In genomic region chr17:8047769-8048110, GRCh38 we compare ENCODE assay signal across 36 cellular contexts. TPM values are rescaled to one million over a fixed set of nuclear protein-coding genes. Genes with fewer than 3 reads are reported as not detected.
"Had no signal": no experiment of that assay in that cellular context is flagged by ENCODE, and none has a peak within 500 bp of the region (broad histone marks: within the 10 kb centered on the region; RNA-seq: fewer than 3 reads in every experiment).

No MANE protein-coding gene starts in this region.

- H3K4me3 Mint-ChIP-seq: activated CD4-positive, alpha-beta memory T cell treated with anti-CD3 and anti-CD28 coated beads, Interleukin-2, amount 10 ng/mL, durations not matched to agents 7 days and 5 days; activated CD4-positive, alpha-beta T cell treated with anti-CD3 and anti-CD28 coated beads, Interleukin-2, amount 10 ng/mL, durations not matched to agents 7 days and 5 days; activated naive CD4-positive, alpha-beta T cell treated with anti-CD3 and anti-CD28 coated beads, Interleukin-2, amount 10 ng/mL, durations not matched to agents 7 days and 5 days; activated naive CD8-positive, alpha-beta T cell treated with anti-CD3 and anti-CD28 coated beads, Interleukin-2, amount 10 ng/mL, durations not matched to agents 7 days and 5 days; activated T-cell treated with anti-CD3 and anti-CD28 coated beads, Interleukin-2, amount 50 U/mL, for 24 hours; activated T-cell treated with anti-CD3 and anti-CD28 coated beads, Interleukin-2, amount 50 U/mL, for 72 hours; brain; T-helper 17 cell; T-helper 2 cell treated with Interferon-gamma antibody and Interleukin-4, amounts not matched to agents 5 μg/mL and 100 μg/mL, for 36 hours; WTC11 had no signal

- H3K4me1 ChIP-seq: ascending aorta, breast epithelium, colonic mucosa, esophagus squamous epithelium, gastroesophageal sphincter had no signal

- H3K4me3 ChIP-seq: ascending aorta, breast epithelium, cardiac muscle cell, colonic mucosa, esophagus squamous epithelium, gastroesophageal sphincter had no signal

- H3K27ac Mint-ChIP-seq: activated CD4-positive, alpha-beta memory T cell treated with anti-CD3 and anti-CD28 coated beads, Interleukin-2, amount 10 ng/mL, durations not matched to agents 7 days and 5 days; activated CD4-positive, alpha-beta T cell treated with anti-CD3 and anti-CD28 coated beads, Interleukin-2, amount 10 ng/mL, durations not matched to agents 7 days and 5 days; activated naive CD4-positive, alpha-beta T cell treated with anti-CD3 and anti-CD28 coated beads, Interleukin-2, amount 10 ng/mL, durations not matched to agents 7 days and 5 days; activated naive CD4-positive, alpha-beta T cell treated with anti-CD3 and anti-CD28 coated beads, Interleukin-2, amount 50 U/mL, for 72 hours; activated naive CD8-positive, alpha-beta T cell treated with anti-CD3 and anti-CD28 coated beads, Interleukin-2, amount 10 ng/mL, durations not matched to agents 7 days and 5 days; activated T-cell treated with anti-CD3 and anti-CD28 coated beads, Interleukin-2, amount 50 U/mL, for 24 hours; activated T-cell treated with anti-CD3 and anti-CD28 coated beads, Interleukin-2, amount 50 U/mL, for 72 hours; brain; T-helper 17 cell; T-helper 2 cell treated with Interferon-gamma antibody and Interleukin-4, amounts not matched to agents 5 μg/mL and 100 μg/mL, for 36 hours; WTC11 had no signal

- H3K36me3 ChIP-seq: ascending aorta, breast epithelium, cardiac muscle cell, colonic mucosa, gastroesophageal sphincter had no signal

- H3K27me3 ChIP-seq: ascending aorta, breast epithelium, colonic mucosa had no signal

- H3K9me3 Mint-ChIP-seq: activated CD4-positive, alpha-beta memory T cell treated with anti-CD3 and anti-CD28 coated beads, Interleukin-2, amount 10 ng/mL, durations not matched to agents 7 days and 5 days; activated CD4-positive, alpha-beta T cell treated with anti-CD3 and anti-CD28 coated beads, Interleukin-2, amount 10 ng/mL, durations not matched to agents 7 days and 5 days; activated naive CD4-positive, alpha-beta T cell treated with anti-CD3 and anti-CD28 coated beads, Interleukin-2, amount 10 ng/mL, durations not matched to agents 7 days and 5 days; activated naive CD4-positive, alpha-beta T cell treated with anti-CD3 and anti-CD28 coated beads, Interleukin-2, amount 50 U/mL, for 72 hours; activated naive CD8-positive, alpha-beta T cell treated with anti-CD3 and anti-CD28 coated beads, Interleukin-2, amount 10 ng/mL, durations not matched to agents 7 days and 5 days; activated T-cell treated with anti-CD3 and anti-CD28 coated beads, Interleukin-2, amount 50 U/mL, for 24 hours; activated T-cell treated with anti-CD3 and anti-CD28 coated beads, Interleukin-2, amount 50 U/mL, for 72 hours; brain; T-helper 2 cell treated with Interferon-gamma antibody and Interleukin-4, amounts not matched to agents 5 μg/mL and 100 μg/mL, for 36 hours; WTC11 had no signal

- H3K27me3 Mint-ChIP-seq: activated CD4-positive, alpha-beta T cell treated with anti-CD3 and anti-CD28 coated beads, Interleukin-2, amount 10 ng/mL, durations not matched to agents 7 days and 5 days; activated T-cell treated with anti-CD3 and anti-CD28 coated beads, Interleukin-2, amount 50 U/mL, for 24 hours had no signal

- H3K4me1 Mint-ChIP-seq: activated CD4-positive, alpha-beta memory T cell treated with anti-CD3 and anti-CD28 coated beads, Interleukin-2, amount 10 ng/mL, durations not matched to agents 7 days and 5 days; activated CD4-positive, alpha-beta T cell treated with anti-CD3 and anti-CD28 coated beads, Interleukin-2, amount 10 ng/mL, durations not matched to agents 7 days and 5 days; activated naive CD4-positive, alpha-beta T cell treated with anti-CD3 and anti-CD28 coated beads, Interleukin-2, amount 10 ng/mL, durations not matched to agents 7 days and 5 days; activated naive CD8-positive, alpha-beta T cell treated with anti-CD3 and anti-CD28 coated beads, Interleukin-2, amount 10 ng/mL, durations not matched to agents 7 days and 5 days; brain had no signal

- H3K9me3 ChIP-seq: ascending aorta, breast epithelium, colonic mucosa, esophagus squamous epithelium, gastroesophageal sphincter had no signal

- H3K36me3 Mint-ChIP-seq: activated naive CD4-positive, alpha-beta T cell treated with anti-CD3 and anti-CD28 coated beads, Interleukin-2, amount 10 ng/mL, durations not matched to agents 7 days and 5 days; activated naive CD4-positive, alpha-beta T cell treated with anti-CD3 and anti-CD28 coated beads, Interleukin-2, amount 50 U/mL, for 72 hours; activated naive CD8-positive, alpha-beta T cell treated with anti-CD3 and anti-CD28 coated beads, Interleukin-2, amount 10 ng/mL, durations not matched to agents 7 days and 5 days; brain; WTC11 had no signal

- H3K27ac ChIP-seq: ascending aorta, breast epithelium, cardiac muscle cell, colonic mucosa, epithelial cell of prostate, esophagus squamous epithelium, gastroesophageal sphincter had no signal

- DNase-seq: activated CD4-positive, alpha-beta memory T cell treated with anti-CD3 and anti-CD28 coated beads, Interleukin-2, amount 10 ng/mL, durations not matched to agents 7 days and 5 days; activated CD4-positive, alpha-beta T cell treated with anti-CD3 and anti-CD28 coated beads for 1 hour; activated CD4-positive, alpha-beta T cell treated with anti-CD3 and anti-CD28 coated beads for 4 hours; activated CD4-positive, alpha-beta T cell treated with anti-CD3 and anti-CD28 coated beads, Interleukin-2, amount 10 ng/mL, durations not matched to agents 7 days and 5 days; activated CD4-positive, alpha-beta T cell treated with anti-CD3 and anti-CD28 coated beads, Interleukin-2, amount 50 U/mL, for 4 hours; activated CD8-positive, alpha-beta memory T cell treated with anti-CD3 and anti-CD28 coated beads, Interleukin-2, amount 50 U/mL, for 48 hours; activated gamma-delta T cell; activated naive CD4-positive, alpha-beta T cell; activated naive CD4-positive, alpha-beta T cell treated with anti-CD3 and anti-CD28 coated beads, Interleukin-2, amount 10 ng/mL, durations not matched to agents 7 days and 5 days; activated naive CD8-positive, alpha-beta T cell treated with anti-CD3 and anti-CD28 coated beads, Interleukin-2, amount 10 ng/mL, durations not matched to agents 7 days and 5 days; activated T-cell treated with anti-CD3 and anti-CD28 coated beads for 4 hours; activated T-cell treated with anti-CD3 and anti-CD28 coated beads, Interleukin-2, amount 50 U/mL, for 24 hours; activated T-cell treated with anti-CD3 and anti-CD28 coated beads, Interleukin-2, amount 50 U/mL, for 72 hours; central memory CD4-positive, alpha-beta T cell; cerebellar nuclear complex; colonic mucosa; effector CD8-positive, alpha-beta T cell; esophagus squamous epithelium; foreskin melanocyte; T-helper 1 cell; T-helper 17 cell; T1000 had no signal

RNA-seq across cellular contexts. Expression of gene ALOX15B, which starts 8.9 kb away (rescaled TPM):
- total RNA-seq: activated CD4-positive, alpha-beta memory T cell treated with anti-CD3 and anti-CD28 coated beads, Interleukin-2, amount 10 ng/mL, durations not matched to agents 7 days and 5 days; activated CD4-positive, alpha-beta T cell treated with anti-CD3 and anti-CD28 coated beads, Interleukin-2, amount 10 ng/mL, durations not matched to agents 7 days and 5 days; activated naive CD4-positive, alpha-beta T cell treated with anti-CD3 and anti-CD28 coated beads, Interleukin-2, amount 50 U/mL, for 72 hours; activated naive CD8-positive, alpha-beta T cell treated with anti-CD3 and anti-CD28 coated beads, Interleukin-2, amount 10 ng/mL, durations not matched to agents 7 days and 5 days; dermis microvascular lymphatic vessel endothelial cell; endothelial cell of umbilical vein; fibroblast of lung; fibroblast of villous mesenchyme; glomerular endothelial cell; T-helper 17 cell had no signal
- polyA plus RNA-seq: endothelial cell of umbilical vein, fibroblast of lung had no signal

RNA-seq across cellular contexts. Expression of gene ALOX12B, which starts 39.8 kb away (rescaled TPM):
- total RNA-seq: ascending aorta, breast epithelium, dermis microvascular lymphatic vessel endothelial cell, endothelial cell of umbilical vein, fibroblast of lung, fibroblast of villous mesenchyme, glomerular endothelial cell, T-helper 17 cell had no signal
- polyA plus RNA-seq: endothelial cell of umbilical vein, fibroblast of lung had no signal

RNA-seq across cellular contexts. Expression of gene GUCY2D, which starts 45.3 kb away (rescaled TPM):
- total RNA-seq: activated CD4-positive, alpha-beta memory T cell treated with anti-CD3 and anti-CD28 coated beads, Interleukin-2, amount 10 ng/mL, durations not matched to agents 7 days and 5 days; activated CD4-positive, alpha-beta T cell treated with anti-CD3 and anti-CD28 coated beads, Interleukin-2, amount 10 ng/mL, durations not matched to agents 7 days and 5 days; activated naive CD8-positive, alpha-beta T cell treated with anti-CD3 and anti-CD28 coated beads, Interleukin-2, amount 10 ng/mL, durations not matched to agents 7 days and 5 days; ascending aorta; dermis microvascular lymphatic vessel endothelial cell; endothelial cell of umbilical vein; esophagus squamous epithelium; fibroblast of lung; fibroblast of villous mesenchyme; gastroesophageal sphincter; glomerular endothelial cell had no signal
- polyA plus RNA-seq: endothelial cell of umbilical vein, fibroblast of lung had no signal
